ENCODE assay signal across 9 cellular contexts in the genomic region with DNA sequence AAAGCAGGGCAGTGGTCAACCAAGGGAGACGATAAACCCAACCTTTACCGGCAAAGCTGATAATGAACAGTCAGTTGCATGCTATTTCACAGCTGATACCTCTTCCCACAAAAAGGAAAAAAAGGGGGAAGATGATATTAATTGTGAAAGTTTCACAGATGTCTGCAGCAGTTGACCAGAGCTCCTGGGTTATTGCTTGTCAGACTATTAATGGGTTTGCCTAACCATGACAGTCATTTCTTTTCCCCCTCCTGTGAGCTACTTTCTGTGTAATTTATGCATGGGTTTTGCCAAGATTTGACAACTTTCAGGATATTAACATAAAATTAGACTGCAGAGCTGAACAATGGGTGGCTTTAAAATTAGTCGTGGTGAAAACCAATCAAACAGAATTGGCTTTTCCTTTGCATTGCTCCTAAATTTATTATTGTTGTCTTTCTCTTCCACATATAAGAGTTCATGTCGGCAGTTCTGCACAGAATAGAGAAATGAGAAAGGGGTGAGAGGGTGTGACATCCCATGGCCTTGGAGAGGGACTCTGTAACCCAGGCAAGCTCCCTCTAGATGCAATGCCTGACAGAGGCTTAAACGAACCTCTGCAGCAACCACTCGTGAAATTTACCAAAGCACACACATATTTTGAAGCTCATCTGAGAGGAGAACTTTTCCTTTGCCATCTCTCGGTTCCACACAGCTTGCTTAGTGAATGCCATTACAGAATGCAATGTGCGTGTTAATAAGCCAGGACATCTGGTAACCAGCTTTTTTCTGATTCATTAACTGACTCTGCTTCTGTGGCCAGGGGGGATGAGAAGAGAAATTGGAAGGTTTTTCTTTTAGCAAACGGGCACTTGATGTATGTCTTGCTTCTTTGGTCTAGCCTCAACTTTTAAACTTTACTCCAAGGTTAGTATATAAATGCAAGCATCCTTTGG.
DNase-seq lines count a peak whose midpoint lies in the region; ATAC-seq and TF ChIP-seq lines count a peak whose summit lies in the region.
"Had no signal": no experiment of that assay in that cellular context is flagged by ENCODE, and none has a peak within 500 bp of the region (broad histone marks: within the 10 kb centered on the region; RNA-seq: fewer than 3 reads in every experiment).

No MANE protein-coding gene starts in this region.

- no peak for TF ChIP-seq CTCF in vagina (IDR thresholded peaks at IDR 0.05)
- TF ChIP-seq CTCF in brain microvascular endothelial cell (IDR thresholded peaks at IDR 0.05; ENCODE audit: low read depth, low read length, missing control alignments) = no peak

- H3K4me1 ChIP-seq in vagina = peaks cover 3% of the 10 kb centered on the region

- in situ Hi-C loops in brain microvascular endothelial cell (cut with HindIII; ENCODE audit: low pct_ligation_motif_present, low sequenced_read_pairs) = no loop called here

- H3K4me3 ChIP-seq in vagina (no peak overlapping the region), brain microvascular endothelial cell (ENCODE audit: low read depth, low read length) (no peak overlapping the region)

- H3K27me3 ChIP-seq in vagina (no peaks in the 10 kb centered on the region), brain microvascular endothelial cell (replicated peaks) (no peaks in the 10 kb centered on the region)

- H3K36me3 ChIP-seq in vagina = no peaks in the 10 kb centered on the region
- H3K36me3 ChIP-seq in brain microvascular endothelial cell (replicated peaks) = no peaks in the 10 kb centered on the region

- TF ChIP-seq POLR2A in vagina (IDR thresholded peaks at IDR 0.05) = no peak

- DNase-seq in AG08395 (ENCODE audit: low spot score) = peak; percentile 61
- peak; percentile 21 for DNase-seq in NCI-H1694 treated with DMSO at 0.1 percent for 48 hours (lab: John Stamatoyannopoulos, UW)
- DNase-seq in vagina (ENCODE audit: extremely low spot score in 2 of 2) = no peak
- DNase-seq in DMS53 treated with DMSO at 0.1 percent for 48 hours (lab: John Stamatoyannopoulos, UW; ENCODE audit: unreplicated experiment) = no peak
- DNase-seq in brain microvascular endothelial cell = no peak
- no peak for DNase-seq in activated CD4-positive, alpha-beta T cell treated with anti-CD3 and anti-CD28 coated beads, Interleukin-2, amount 50 U/mL, for 48 hours
- DNase-seq: stimulated activated naive CD4-positive, alpha-beta T cell had no signal

- ATAC-seq in GM18870 (IDR thresholded peaks at IDR 0.05; ENCODE audit: unreplicated experiment) (peak; percentile 69), HG02678 (IDR thresholded peaks at IDR 0.05; ENCODE audit: unreplicated experiment) (peak; percentile 69)

- H3K27ac ChIP-seq in vagina (no peak overlapping the region), brain microvascular endothelial cell (no peak overlapping the region)

- H3K9me3 ChIP-seq in vagina = no peaks in the 10 kb centered on the region

- intact Hi-C loops in vagina (cut with DNase I) = no loop called here

Comparison
In these comparisons a context has a peak if more than half of its experiments do, and no peak if none do; other contexts are left out.
1. DNase-seq: peak in AG08395 (single experiment) and NCI-H1694 treated with DMSO at 0.1 percent for 48 hours (single experiment); none in vagina (0 of 2), DMS53 treated with DMSO at 0.1 percent for 48 hours (single experiment), brain microvascular endothelial cell (single experiment) and activated CD4-positive, alpha-beta T cell treated with anti-CD3 and anti-CD28 coated beads, Interleukin-2, amount 50 U/mL, for 48 hours (0 of 2).